In genomic region chr4:134147941-134148340, GRCh38 we compare ENCODE assay signal across 22 cellular contexts. TPM values are rescaled to one million over a fixed set of nuclear protein-coding genes. Genes with fewer than 3 reads are reported as not detected.
"Had no signal": no experiment of that assay in that cellular context is flagged by ENCODE, and none has a peak within 500 bp of the region (broad histone marks: within the 10 kb centered on the region; RNA-seq: fewer than 3 reads in every experiment).

No MANE protein-coding gene starts in this region.

- H3K27ac ChIP-seq: left ventricle myocardium inferior, ovary, right atrium auricular region, right lobe of liver, stomach, testis, thyroid gland, transverse colon, upper lobe of left lung, vagina had no signal

- H3K36me3 Mint-ChIP-seq: memory B cell; naive thymus-derived CD8-positive, alpha-beta T cell; stimulated activated naive B cell treated with anti-CD40 and anti-IgM and Interleukin-4, amounts not matched to agents 10 μg/mL and 1 μg/mL and 100 μg/mL, for 72 hours had no signal

- ATAC-seq: naive thymus-derived CD8-positive, alpha-beta T cell; right lobe of liver; stimulated activated naive B cell treated with anti-CD40 and anti-IgM and Interleukin-4, amounts not matched to agents 10 μg/mL and 1 μg/mL and 100 μg/mL, for 72 hours; stimulated activated naive CD8-positive, alpha-beta T cell treated with anti-CD3 and anti-CD28 coated beads, Interleukin-15, Interleukin-2, amounts not matched to agents 100 U/mL and 50 U/mL, for 24 hours had no signal

- H3K4me3 Mint-ChIP-seq: memory B cell; naive thymus-derived CD8-positive, alpha-beta T cell; nephron; neural crest cell; stimulated activated naive B cell treated with anti-CD40 and anti-IgM and Interleukin-4, amounts not matched to agents 10 μg/mL and 1 μg/mL and 100 μg/mL, for 72 hours had no signal

- H3K9me3 Mint-ChIP-seq: nephron, neural crest cell had no signal

- H3K4me1 Mint-ChIP-seq: memory B cell; naive thymus-derived CD8-positive, alpha-beta T cell; nephron; stimulated activated naive B cell treated with anti-CD40 and anti-IgM and Interleukin-4, amounts not matched to agents 10 μg/mL and 1 μg/mL and 100 μg/mL, for 72 hours had no signal

- H3K27ac Mint-ChIP-seq: memory B cell; naive thymus-derived CD8-positive, alpha-beta T cell; nephron; progenitor cell of endocrine pancreas; stimulated activated naive B cell treated with anti-CD40 and anti-IgM and Interleukin-4, amounts not matched to agents 10 μg/mL and 1 μg/mL and 100 μg/mL, for 72 hours had no signal

- H3K27me3 ChIP-seq: ovary, right atrium auricular region, right lobe of liver, stomach, testis, thyroid gland, transverse colon, upper lobe of left lung, vagina had no signal

- H3K9me3 ChIP-seq: ovary, right atrium auricular region, right lobe of liver, stomach, testis, thyroid gland, transverse colon, upper lobe of left lung, vagina had no signal

- H3K4me1 ChIP-seq: left ventricle myocardium inferior, right atrium auricular region, right lobe of liver, stomach, testis, thyroid gland, transverse colon, upper lobe of left lung had no signal

- DNase-seq: hippocampal formation; left ventricle myocardium inferior; naive thymus-derived CD8-positive, alpha-beta T cell; ovary; right lobe of liver; stimulated activated CD4-positive, alpha-beta T cell treated with anti-CD3 and anti-CD28 coated beads, Interleukin-1b, Interleukin-23, amount 100 ng/mL, for 48 hours; stimulated activated CD4-positive, alpha-beta T cell treated with anti-CD3 and anti-CD28 coated beads, Interleukin-4, amount 100 ng/mL, for 1 hour; stimulated activated naive B cell treated with anti-CD40 and anti-IgM and Interleukin-4, amounts not matched to agents 10 μg/mL and 1 μg/mL and 100 μg/mL, for 72 hours; stimulated activated naive CD8-positive, alpha-beta T cell treated with anti-CD3 and anti-CD28 coated beads, Interleukin-15, Interleukin-2, amounts not matched to agents 100 U/mL and 50 U/mL, for 24 hours; stomach; testis; thyroid gland; transverse colon; upper lobe of left lung had no signal

- H3K4me3 ChIP-seq: left ventricle myocardium inferior, lung, ovary, right atrium auricular region, right lobe of liver, smooth muscle cell, stomach, testis, thyroid gland, transverse colon, upper lobe of left lung, vagina had no signal

- H3K36me3 ChIP-seq: left ventricle myocardium inferior, ovary, right atrium auricular region, right lobe of liver, stomach, thyroid gland, transverse colon, upper lobe of left lung, vagina had no signal

- H3K27me3 Mint-ChIP-seq: memory B cell; naive thymus-derived CD8-positive, alpha-beta T cell; stimulated activated naive B cell treated with anti-CD40 and anti-IgM and Interleukin-4, amounts not matched to agents 10 μg/mL and 1 μg/mL and 100 μg/mL, for 72 hours had no signal

- H3K4me2 ChIP-seq: smooth muscle cell had no signal

RNA-seq across cellular contexts. Expression of gene PABPC4L, which starts 53.6 kb away (rescaled TPM):
- total RNA-seq: naive thymus-derived CD8-positive, alpha-beta T cell had no signal
- polyA plus RNA-seq: naive thymus-derived CD8-positive, alpha-beta T cell had no signal
